Comparison of ENCODE assay signal across 8 cellular contexts in the genomic region with DNA sequence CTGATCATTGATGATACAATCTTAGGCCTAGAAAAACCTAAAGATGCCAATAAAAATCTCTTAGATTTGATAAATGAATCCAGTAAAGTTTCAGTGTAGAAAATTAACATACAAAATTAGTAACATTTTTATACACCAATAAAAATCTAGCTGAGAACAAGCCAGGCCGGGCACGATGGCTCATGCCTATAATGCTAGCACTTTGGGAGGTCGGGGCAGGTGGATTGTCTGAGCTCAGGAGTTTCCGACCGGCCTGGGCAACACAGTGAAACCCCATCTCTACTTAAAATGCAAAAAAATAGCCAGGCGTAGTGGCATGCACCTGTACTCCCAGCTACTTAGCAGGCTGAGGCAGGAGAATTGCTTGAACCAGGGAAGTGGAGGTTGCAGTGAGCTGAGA.
"Had no signal": no experiment of that assay in that cellular context is flagged by ENCODE, and none has a peak within 500 bp of the region (broad histone marks: within the 10 kb centered on the region; RNA-seq: fewer than 3 reads in every experiment).

No MANE protein-coding gene starts in this region.

- H3K4me3 ChIP-seq: GM23248, GM23338, HAP-1 had no signal

- H3K27ac ChIP-seq: GM23248 had no signal

- H3K4me1 ChIP-seq: HAP-1 had no signal

- DNase-seq: GM23248, GOT3, H7, H9, HCEC 1CT, HFFc6 had no signal

- H2AFZ ChIP-seq: GM23248, GM23338 had no signal

- H3K36me3 ChIP-seq: HAP-1 had no signal
